Comparison of ENCODE assay signal across 22 cellular contexts in genomic region chr5:51271261-51271660, GRCh38.
"Had no signal": no experiment of that assay in that cellular context is flagged by ENCODE, and none has a peak within 500 bp of the region (broad histone marks: within the 10 kb centered on the region; RNA-seq: fewer than 3 reads in every experiment).

No MANE protein-coding gene starts in this region.

- H3K27ac ChIP-seq: left ventricle myocardium inferior, ovary, prostate gland, skin epidermis, spleen, suprapubic skin, thoracic aorta, tibial artery, upper lobe of right lung had no signal

- H3K27me3 ChIP-seq: ovary, spleen, suprapubic skin, tibial artery, upper lobe of right lung had no signal

- DNase-seq: hypothalamus; immature natural killer cell; left ventricle myocardium inferior; midbrain; mucosa of descending colon; naive thymus-derived CD4-positive, alpha-beta T cell; ovary; retina; right cardiac atrium; spleen; stimulated activated CD4-positive, alpha-beta T cell treated with anti-CD3 and anti-CD28 coated beads, Interleukin-4, amount 100 ng/mL, for 24 hours; stimulated activated naive CD4-positive, alpha-beta T cell; tibial artery; trophoblast cell; upper lobe of right lung had no signal

- H3K36me3 ChIP-seq: left ventricle myocardium inferior, ovary, prostate gland, spleen, suprapubic skin, thoracic aorta, tibial artery, upper lobe of right lung had no signal

- H3K9me3 ChIP-seq: left ventricle myocardium inferior, mucosa of descending colon, ovary, prostate gland, suprapubic skin, thoracic aorta, tibial artery, upper lobe of right lung had no signal

- FAIRE-seq: islet of Langerhans, urothelium cell line had no signal

- H3K4me1 ChIP-seq: left ventricle myocardium inferior, prostate gland, spleen, suprapubic skin, tibial artery, upper lobe of right lung had no signal

- H3K4me3 ChIP-seq: left ventricle myocardium inferior, lung, mucosa of descending colon, ovary, prostate gland, skin epidermis, spleen, suprapubic skin, thoracic aorta, tibial artery, upper lobe of right lung had no signal
